In genomic region chr2:108444941-108445840, GRCh38 we compare ENCODE assay signal across 16 cellular contexts. TPM values are rescaled to one million over a fixed set of nuclear protein-coding genes. Genes with fewer than 3 reads are reported as not detected.
DNase-seq lines count a peak whose midpoint lies in the region; ATAC-seq and TF ChIP-seq lines count a peak whose summit lies in the region.
"Had no signal": no experiment of that assay in that cellular context is flagged by ENCODE, and none has a peak within 500 bp of the region (broad histone marks: within the 10 kb centered on the region; RNA-seq: fewer than 3 reads in every experiment).

No MANE protein-coding gene starts in this region.

- no peak overlapping the region for H3K9ac ChIP-seq in mesendoderm (ENCODE audit: low read length)

- H3K4me1 ChIP-seq in GM23338 (ENCODE audit: insufficient read depth) (peaks cover 4% of the 10 kb centered on the region; the same call in 1 of the 2 replicates), mesendoderm (ENCODE audit: control insufficient read depth, low read depth, low read length) (peaks cover 3% of the 10 kb centered on the region)

- no peaks in the 10 kb centered on the region; the same call in 2 of the 3 replicates for H3K36me3 Mint-ChIP-seq in GM23338 (ENCODE audit: low read depth)
- H3K36me3 Mint-ChIP-seq in endothelial cell (ENCODE audit: low read depth, unreplicated experiment): peaks cover 12% of the 10 kb centered on the region
- peaks cover 4% of the 10 kb centered on the region for H3K36me3 Mint-ChIP-seq in activated CD4-positive, alpha-beta T cell treated with anti-CD3 and anti-CD28 coated beads, Interleukin-2, amount 10 ng/mL, durations not matched to agents 24 days and 14 days (ENCODE audit: low read depth)

- no peak overlapping the region for H2BK5ac ChIP-seq in mesendoderm (ENCODE audit: low read length)

- H4K5ac ChIP-seq in mesendoderm (ENCODE audit: low read length): no peak overlapping the region

- ATAC-seq in GM23338 (no peak), HG03439 (IDR thresholded peaks at IDR 0.05; ENCODE audit: unreplicated experiment) (no peak), HG03097 (IDR thresholded peaks at IDR 0.05; ENCODE audit: low FRiP score, unreplicated experiment) (no peak), GM21360 (IDR thresholded peaks at IDR 0.05; ENCODE audit: unreplicated experiment) (no peak)

- no CpG with 5 or more reads among the region's 1 CpG for WGBS in mesendoderm (ENCODE audit: extremely low coverage, insufficient coverage, low lambda C conversion rate)

- H3K36me3 ChIP-seq in GM23338 (ENCODE audit: insufficient read depth) (no peaks in the 10 kb centered on the region), mesendoderm (ENCODE audit: control insufficient read depth, insufficient read depth, low read length) (no peaks in the 10 kb centered on the region)
- H3K36me3 ChIP-seq: cardiac muscle cell, sigmoid colon had no signal

- H3K4me3 Mint-ChIP-seq in GM23338 (no peak overlapping the region), endothelial cell (ENCODE audit: unreplicated experiment) (peak overlapping the region; percentile 90)
- no peak overlapping the region for H3K4me3 Mint-ChIP-seq in activated CD4-positive, alpha-beta T cell treated with anti-CD3 and anti-CD28 coated beads, Interleukin-2, amount 10 ng/mL, durations not matched to agents 24 days and 14 days
- H3K4me3 Mint-ChIP-seq: CD4-positive, alpha-beta T cell had no signal

- H4K20me1 ChIP-seq in GM23338 (replicated peaks; ENCODE audit: insufficient read depth): peaks cover under 1% of the 10 kb centered on the region; the same call in 1 of the 2 replicates

- no peak overlapping the region for H2BK120ac ChIP-seq in mesendoderm (ENCODE audit: low read depth, low read length)

- H2AK5ac ChIP-seq in mesendoderm (ENCODE audit: low read length): no peak overlapping the region

- H2BK15ac ChIP-seq in mesendoderm (replicated peaks; ENCODE audit: low read depth): no peak overlapping the region

- H3K27me3 ChIP-seq in GM23338 (ENCODE audit: insufficient read depth): no peaks in the 10 kb centered on the region
- H3K27me3 ChIP-seq in mesendoderm (ENCODE audit: insufficient read depth, low read length, poor library complexity): no peaks in the 10 kb centered on the region
- H3K27me3 ChIP-seq: cardiac muscle cell, sigmoid colon had no signal

- H3K4me3 ChIP-seq in GM23338: no peak overlapping the region
- H3K4me3 ChIP-seq in mesendoderm (ENCODE audit: low read length): no peak overlapping the region
- H3K4me3 ChIP-seq: cardiac muscle cell, sigmoid colon had no signal

- peak overlapping the region; percentile 53; the same call in 1 of the 2 replicates for H2AFZ ChIP-seq in GM23338

- no peak overlapping the region for H3K56ac ChIP-seq in mesendoderm (ENCODE audit: low read length)

- H3K4ac ChIP-seq in mesendoderm (ENCODE audit: low read depth, low read length): peak overlapping the region; percentile 57

- no peak overlapping the region for H3K4me2 ChIP-seq in GM23338
- H3K4me2 ChIP-seq in mesendoderm (ENCODE audit: low read length): no peak overlapping the region

- no peaks in the 10 kb centered on the region; the same call in 1 of the 2 replicates for H3K9me2 ChIP-seq in GM23338 (ENCODE audit: insufficient read depth)

- H4K8ac ChIP-seq in mesendoderm (ENCODE audit: low read depth, low read length): no peak overlapping the region

- no peak for TF ChIP-seq CTCF in GM23338 (conservative IDR thresholded peaks at IDR 0.05; ENCODE audit: low read depth in 2 of 2)
- TF ChIP-seq CTCF in endothelial cell (IDR thresholded peaks at IDR 0.05; ENCODE audit: unreplicated experiment): no peak

- peaks cover 3% of the 10 kb centered on the region for H3K27me3 Mint-ChIP-seq in GM23338 (ENCODE audit: insufficient read depth, low read depth, poor library complexity)
- peaks cover 16% of the 10 kb centered on the region for H3K27me3 Mint-ChIP-seq in endothelial cell (ENCODE audit: unreplicated experiment)
- H3K27me3 Mint-ChIP-seq in activated CD4-positive, alpha-beta T cell treated with anti-CD3 and anti-CD28 coated beads, Interleukin-2, amount 10 ng/mL, durations not matched to agents 24 days and 14 days: peaks cover 4% of the 10 kb centered on the region
- H3K27me3 Mint-ChIP-seq: CD4-positive, alpha-beta T cell had no signal

- intact Hi-C loops in activated CD4-positive, alpha-beta T cell treated with anti-CD3 and anti-CD28 coated beads, Interleukin-2, amount 10 ng/mL, durations not matched to agents 24 days and 14 days (cut with micrococcal nuclease): loop anchor here (5.0 kb wide), 2 partner anchors 137 to 207 kb away; no protein-coding TSS in a partner anchor

- no peak overlapping the region for H3K23ac ChIP-seq in mesendoderm (ENCODE audit: low read length)

- H3K27ac ChIP-seq in GM23338 (ENCODE audit: low read depth) (0 out of 2 replicates have a peak overlapping the region, but pooled peaks have one; percentile 28), mesendoderm (ENCODE audit: low read depth, low read length) (no peak overlapping the region)
- H3K27ac ChIP-seq: cardiac muscle cell, sigmoid colon had no signal

- H3K18ac ChIP-seq in mesendoderm (ENCODE audit: low read length): no peak overlapping the region

- DNase-seq in GM23338 (ENCODE audit: low spot score) (no peak), OCI-M1 (lab: John Stamatoyannopoulos, UW) (peak; percentile 82), endothelial cell (ENCODE audit: low spot score) (peak; percentile 61), mesendoderm (peak; percentile 25)
- DNase-seq in activated CD4-positive, alpha-beta T cell treated with anti-CD3 and anti-CD28 coated beads, Interleukin-2, amount 10 ng/mL, durations not matched to agents 24 days and 14 days: no peak
- DNase-seq: activated naive CD4-positive, alpha-beta T cell treated with anti-CD3 and anti-CD28 coated beads, Interleukin-2, amount 50 U/mL, for 16 hours; CD4-positive, alpha-beta T cell; NCI-H2081; NK-92 treated with Interleukin-12 subunit alpha and Interleukin-12 subunit beta, amount 100 ng/mL, for 24 hours; nucleus accumbens; sigmoid colon; stimulated activated naive CD4-positive, alpha-beta T cell treated with Interleukin-2 at 50 U/mL for 16 hours had no signal

- H3K4me1 Mint-ChIP-seq in GM23338: peaks cover 9% of the 10 kb centered on the region
- H3K4me1 Mint-ChIP-seq in endothelial cell (ENCODE audit: unreplicated experiment): peaks cover 53% of the 10 kb centered on the region
- peaks cover 13% of the 10 kb centered on the region for H3K4me1 Mint-ChIP-seq in activated CD4-positive, alpha-beta T cell treated with anti-CD3 and anti-CD28 coated beads, Interleukin-2, amount 10 ng/mL, durations not matched to agents 24 days and 14 days

- no peaks in the 10 kb centered on the region for H3F3A ChIP-seq in GM23338 (replicated peaks; ENCODE audit: low read depth)

- H3K9me3 Mint-ChIP-seq in GM23338 (no peaks in the 10 kb centered on the region), endothelial cell (ENCODE audit: unreplicated experiment) (no peaks in the 10 kb centered on the region)
- H3K9me3 Mint-ChIP-seq in activated CD4-positive, alpha-beta T cell treated with anti-CD3 and anti-CD28 coated beads, Interleukin-2, amount 10 ng/mL, durations not matched to agents 24 days and 14 days: peaks cover 3% of the 10 kb centered on the region
- H3K9me3 Mint-ChIP-seq: CD4-positive, alpha-beta T cell had no signal

- peaks cover 9% of the 10 kb centered on the region for H3K79me2 ChIP-seq in GM23338 (replicated peaks; ENCODE audit: insufficient read depth)
- H3K79me2 ChIP-seq in mesendoderm (ENCODE audit: control insufficient read depth, insufficient read depth, low read length): peaks cover 6% of the 10 kb centered on the region

- peaks cover 4% of the 10 kb centered on the region for H3K79me1 ChIP-seq in mesendoderm (ENCODE audit: low read length)

- H3K27ac Mint-ChIP-seq in GM23338 (no peak overlapping the region; the same call in 1 of the 2 replicates), endothelial cell (ENCODE audit: unreplicated experiment) (peak overlapping the region; percentile 97)
- H3K27ac Mint-ChIP-seq in activated CD4-positive, alpha-beta T cell treated with anti-CD3 and anti-CD28 coated beads, Interleukin-2, amount 10 ng/mL, durations not matched to agents 24 days and 14 days: no peak overlapping the region
- H3K27ac Mint-ChIP-seq: CD4-positive, alpha-beta T cell had no signal

TF ChIP-seq in GM23338, 12 proteins besides CTCF, POLR2A, EP300 and RAD21 (continues in another document):
- TF ChIP-seq NANOG (IDR thresholded peaks at IDR 0.05; ENCODE audit: borderline replicate concordance): no peak
- TF ChIP-seq STAT1 (IDR thresholded peaks at IDR 0.05; ENCODE audit: unreplicated experiment): no peak
- TF ChIP-seq ZNF331 (CRISPR knock-in tag; IDR thresholded peaks at IDR 0.05; ENCODE audit: low read depth): no peak
- no peak for TF ChIP-seq JUNB (IDR thresholded peaks at IDR 0.05; ENCODE audit: unreplicated experiment)
- TF ChIP-seq ZNF114 (CRISPR knock-in tag; IDR thresholded peaks at IDR 0.05): no peak
- no peak for TF ChIP-seq POLR2AphosphoS5 (IDR thresholded peaks at IDR 0.05; ENCODE audit: low read depth)

RNA-seq across cellular contexts. Expression of gene GCC2, which starts 3.8 kb away (rescaled TPM):
- 36.2 and 43.4 TPM in 2 replicates for total RNA-seq in GM23338 (2014; rRNA removed; shearing (Covaris generic))
- polyA plus RNA-seq in GM23338 (2016; fragmentation: Nextera tagmentation; extraction: Ambion mirVana): 122 and 172 TPM in 2 replicates
- total RNA-seq in endothelial cell (ENCODE audit: unreplicated experiment): 64.9 TPM
- polyA plus RNA-seq in mesendoderm (2013, experiment 1 of 2): 35.4 TPM
- polyA plus RNA-seq in mesendoderm (2013, experiment 2 of 2): 37.2 TPM
- total RNA-seq in activated CD4-positive, alpha-beta T cell treated with anti-CD3 and anti-CD28 coated beads, Interleukin-2, amount 10 ng/mL, durations not matched to agents 24 days and 14 days: 38.1 and 43.4 TPM in 2 replicates

Comparison
In these comparisons a context has a peak if more than half of its experiments do, and no peak if none do; other contexts are left out.
1. DNase-seq: peak in OCI-M1 (single experiment), endothelial cell (single experiment) and mesendoderm (single experiment); none in GM23338 (single experiment) and activated CD4-positive, alpha-beta T cell treated with anti-CD3 and anti-CD28 coated beads, Interleukin-2, amount 10 ng/mL, durations not matched to agents 24 days and 14 days (single experiment).